ENCODE assay signal across 19 cellular contexts in the genomic region with DNA sequence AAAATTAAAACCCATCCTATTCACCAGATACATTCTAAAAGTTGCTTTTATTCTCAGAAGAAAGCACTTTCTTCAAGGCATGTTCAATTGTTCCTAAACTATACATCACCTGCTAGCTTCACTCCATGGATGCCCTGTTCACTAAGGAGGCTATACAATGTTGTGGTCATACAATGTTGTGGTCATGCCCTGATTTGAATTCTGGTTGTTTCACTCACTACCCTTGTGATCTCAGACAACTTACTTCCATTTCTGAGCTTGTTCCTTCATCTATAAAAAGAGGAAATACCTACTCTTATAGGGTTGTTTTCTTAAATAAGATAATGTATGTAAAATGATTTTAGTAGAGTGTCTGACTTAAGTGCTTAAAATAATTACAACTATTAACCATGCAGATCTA.
DNase-seq lines count a peak whose midpoint lies in the region; ATAC-seq and TF ChIP-seq lines count a peak whose summit lies in the region.
"Had no signal": no experiment of that assay in that cellular context is flagged by ENCODE, and none has a peak within 500 bp of the region (broad histone marks: within the 10 kb centered on the region; RNA-seq: fewer than 3 reads in every experiment).

No MANE protein-coding gene starts in this region.

- peak overlapping the region; percentile 34 for H3K27ac Mint-ChIP-seq in T-helper 2 cell treated with Interferon-gamma antibody and Interleukin-4, amounts not matched to agents 5 μg/mL and 100 μg/mL, for 36 hours

- peaks cover 66% of the 10 kb centered on the region for H3K79me2 ChIP-seq in KMS-11 (ENCODE audit: insufficient read depth, low read depth)

- TF ChIP-seq CTCF in KMS-11 (conservative IDR thresholded peaks at IDR 0.05; ENCODE audit: low read depth, low read length) = no peak

- no peaks in the 10 kb centered on the region for H3K27me3 Mint-ChIP-seq in T-helper 2 cell treated with Interferon-gamma antibody and Interleukin-4, amounts not matched to agents 5 μg/mL and 100 μg/mL, for 36 hours (ENCODE audit: low read depth)
- H3K27me3 Mint-ChIP-seq: CD4-positive, CD25-positive, alpha-beta regulatory T cell had no signal

- peaks cover 22% of the 10 kb centered on the region for H3K4me1 Mint-ChIP-seq in T-helper 2 cell treated with Interferon-gamma antibody and Interleukin-4, amounts not matched to agents 5 μg/mL and 100 μg/mL, for 36 hours (ENCODE audit: low read depth)

- H3K4me1 ChIP-seq in KMS-11 (ENCODE audit: low read depth, poor library complexity, severe bottlenecking) = peaks cover 55% of the 10 kb centered on the region
- H3K4me1 ChIP-seq: gastrocnemius medialis, HAP-1 had no signal

- H3K36me3 ChIP-seq in KMS-11 (ENCODE audit: insufficient read depth) = peaks cover 35% of the 10 kb centered on the region; the same call in 1 of the 2 replicates
- H3K36me3 ChIP-seq: HAP-1 had no signal

- H3K27me3 ChIP-seq in KMS-11 (ENCODE audit: insufficient read depth, low read depth) = no peaks in the 10 kb centered on the region
- H3K27me3 ChIP-seq: gastrocnemius medialis had no signal

- ATAC-seq in HG02623 (IDR thresholded peaks at IDR 0.05; ENCODE audit: unreplicated experiment) = peak; percentile 63
- ATAC-seq: gastrocnemius medialis, HepG2 had no signal

- H2AFZ ChIP-seq in KMS-11 (ENCODE audit: low read depth) = no peak overlapping the region

- DNase-seq in T-helper 2 cell treated with Interferon-gamma antibody and Interleukin-4, amounts not matched to agents 5 μg/mL and 100 μg/mL, for 36 hours (ENCODE audit: low spot score) = no peak
- no peak for DNase-seq in T-helper 2 cell
- DNase-seq in caudate nucleus (lab: John Stamatoyannopoulos, UW) = no peak
- no peak for DNase-seq in stimulated activated naive CD4-positive, alpha-beta T cell treated with Interleukin-2 at 50 U/mL for 16 hours (lab: John Stamatoyannopoulos, UW)
- DNase-seq in retina = no peak
- DNase-seq in SIG-M5 (lab: John Stamatoyannopoulos, UW) = no peak
- DNase-seq: activated gamma-delta T cell treated with Interleukin-2 at 50 U/mL for 16 hours; aorta; CD4-positive, CD25-positive, alpha-beta regulatory T cell; DND-41; gastrocnemius medialis; NCI-H1092 treated with DMSO at 0.1 percent for 48 hours; NCI-H2227 treated with DMSO at 0.1 percent for 48 hours; nephron progenitor cell had no signal

- H3K4me2 ChIP-seq in KMS-11 = no peak overlapping the region

- H4K20me1 ChIP-seq in KMS-11 (ENCODE audit: insufficient read depth) = no peaks in the 10 kb centered on the region

- no peak overlapping the region for H3K4me3 ChIP-seq in KMS-11 (IDR thresholded peaks at IDR 0.05; ENCODE audit: insufficient read depth, low read depth, low read length)
- H3K4me3 ChIP-seq: gastrocnemius medialis, HAP-1, lung had no signal

- H3K36me3 Mint-ChIP-seq in T-helper 2 cell treated with Interferon-gamma antibody and Interleukin-4, amounts not matched to agents 5 μg/mL and 100 μg/mL, for 36 hours (ENCODE audit: low read depth) = peaks cover 36% of the 10 kb centered on the region

- H3K4me3 Mint-ChIP-seq in T-helper 2 cell treated with Interferon-gamma antibody and Interleukin-4, amounts not matched to agents 5 μg/mL and 100 μg/mL, for 36 hours = no peak overlapping the region
- H3K4me3 Mint-ChIP-seq: nephron progenitor cell had no signal

- H3K9ac ChIP-seq in KMS-11 = no peak overlapping the region

- H3K27ac ChIP-seq in KMS-11 (peak overlapping the region; percentile 12), caudate nucleus (ENCODE audit: low read depth, low read length) (no peak overlapping the region)
- H3K27ac ChIP-seq: gastrocnemius medialis had no signal

- H3K9me3 Mint-ChIP-seq in T-helper 2 cell treated with Interferon-gamma antibody and Interleukin-4, amounts not matched to agents 5 μg/mL and 100 μg/mL, for 36 hours = no peaks in the 10 kb centered on the region
- H3K9me3 Mint-ChIP-seq: CD4-positive, CD25-positive, alpha-beta regulatory T cell; nephron progenitor cell had no signal
